ENCODE assay signal across 21 cellular contexts in genomic region chr2:127680706-127681287, GRCh38. TPM values are rescaled to one million over a fixed set of nuclear protein-coding genes. Genes with fewer than 3 reads are reported as not detected.
DNase-seq lines count a peak whose midpoint lies in the region; ATAC-seq, FAIRE-seq and TF ChIP-seq lines count a peak whose summit lies in the region.
"Had no signal": no experiment of that assay in that cellular context is flagged by ENCODE, and none has a peak within 500 bp of the region (broad histone marks: within the 10 kb centered on the region; RNA-seq: fewer than 3 reads in every experiment).

No MANE protein-coding gene starts in this region.

- no peaks in the 10 kb centered on the region for H3K36me3 Mint-ChIP-seq in type B pancreatic cell

- no peaks in the 10 kb centered on the region for H3K36me3 ChIP-seq in mammary epithelial cell (ENCODE audit: insufficient read depth, low read length)
- no peaks in the 10 kb centered on the region for H3K36me3 ChIP-seq in muscle layer of colon (ENCODE audit: insufficient read depth, low read length)
- no peaks in the 10 kb centered on the region for H3K36me3 ChIP-seq in stomach smooth muscle (ENCODE audit: control insufficient read depth in 2 of 2, insufficient read depth in 2 of 2, low read length in 2 of 2)
- H3K36me3 ChIP-seq: prostate gland had no signal

- H3K27me3 ChIP-seq in mammary epithelial cell (ENCODE audit: insufficient read depth, low read length) (peaks cover 6% of the 10 kb centered on the region), muscle layer of colon (ENCODE audit: control insufficient read depth in 1 of 2, insufficient read depth in 2 of 2, low read length in 2 of 2) (no peaks in the 10 kb centered on the region), stomach smooth muscle (ENCODE audit: control insufficient read depth in 1 of 2, insufficient read depth in 2 of 2, low read length in 2 of 2) (no peaks in the 10 kb centered on the region)

- H2AFZ ChIP-seq in mammary epithelial cell (ENCODE audit: low read depth, low read length) = peak overlapping the region; percentile 82

- H3K9ac ChIP-seq in mammary epithelial cell (ENCODE audit: insufficient read depth, low read length) (no peak overlapping the region), muscle layer of colon (ENCODE audit: low read length) (peak overlapping the region; percentile 10), stomach smooth muscle (ENCODE audit: low read length in 2 of 2) (peak overlapping the region in 1 of 2 donors; percentile 15)

- H3K79me2 ChIP-seq in mammary epithelial cell (ENCODE audit: insufficient read depth, low read length) = no peaks in the 10 kb centered on the region

- H3K27ac Mint-ChIP-seq in type B pancreatic cell = no peak overlapping the region
- H3K27ac Mint-ChIP-seq: activated CD4-positive, alpha-beta T cell treated with anti-CD3 and anti-CD28 coated beads, Interleukin-2, amount 10 ng/mL, durations not matched to agents 24 days and 14 days; nephron progenitor cell had no signal

- H3K27ac ChIP-seq in mammary epithelial cell (ENCODE audit: insufficient read depth, low read depth, low read length) (no peak overlapping the region), muscle layer of colon (ENCODE audit: low read depth, low read length) (peak overlapping the region; percentile 90), stomach smooth muscle (ENCODE audit: low read length) (peak overlapping the region; percentile 70)
- H3K27ac ChIP-seq: prostate gland, RWPE1 had no signal

- H3K9me3 Mint-ChIP-seq in type B pancreatic cell = no peaks in the 10 kb centered on the region
- H3K9me3 Mint-ChIP-seq: activated CD4-positive, alpha-beta T cell treated with anti-CD3 and anti-CD28 coated beads, Interleukin-2, amount 10 ng/mL, durations not matched to agents 24 days and 14 days; nephron progenitor cell had no signal

- peaks cover 3% of the 10 kb centered on the region for H3K4me1 Mint-ChIP-seq in type B pancreatic cell (ENCODE audit: unreplicated experiment)
- H3K4me1 Mint-ChIP-seq: activated CD4-positive, alpha-beta T cell treated with anti-CD3 and anti-CD28 coated beads, Interleukin-2, amount 10 ng/mL, durations not matched to agents 24 days and 14 days had no signal

- no peak for TF ChIP-seq POLR2A in H54 (IDR thresholded peaks at IDR 0.05; ENCODE audit: low read depth, low read length)

- peak; percentile 3 for DNase-seq in D721Med (ENCODE audit: insufficient read length, low spot score)
- no peak for DNase-seq in mammary epithelial cell
- no peak for DNase-seq in type B pancreatic cell (ENCODE audit: extremely low spot score, unreplicated experiment)
- DNase-seq in H54 (ENCODE audit: insufficient read length, low spot score) = no peak
- no peak for DNase-seq in SW 1271 (lab: John Stamatoyannopoulos, UW)
- DNase-seq: activated CD4-positive, alpha-beta T cell treated with anti-CD3 and anti-CD28 coated beads, Interleukin-2, amount 10 ng/mL, durations not matched to agents 24 days and 14 days; activated CD8-positive, alpha-beta memory T cell treated with anti-CD3 and anti-CD28 coated beads, Interleukin-2, amount 50 U/mL, for 4 hours; Calu3; foreskin fibroblast; KG1; NCI-H1048; NCI-H2081; NCI-H510A; nephron progenitor cell; stimulated activated naive CD4-positive, alpha-beta T cell treated with Interleukin-2 at 50 U/mL for 16 hours had no signal

- H4K20me1 ChIP-seq in mammary epithelial cell (ENCODE audit: insufficient read depth, low read length) = no peaks in the 10 kb centered on the region

- no peak for FAIRE-seq in D721Med (lab: Jason Lieb, UNC)
- FAIRE-seq in H54 (lab: Jason Lieb, UNC) = no peak

- dilution Hi-C loops in mammary epithelial cell (cut with HindIII; ENCODE audit: low sequenced_read_pairs) = no loop called here

- peaks cover 1% of the 10 kb centered on the region for H3K4me1 ChIP-seq in mammary epithelial cell (ENCODE audit: insufficient read depth, low read length)
- peaks cover 60% of the 10 kb centered on the region for H3K4me1 ChIP-seq in muscle layer of colon (ENCODE audit: insufficient read depth, low read length)
- peaks cover 48% of the 10 kb centered on the region for H3K4me1 ChIP-seq in stomach smooth muscle (ENCODE audit: control insufficient read depth, insufficient read depth, low read length)
- H3K4me1 ChIP-seq: prostate gland had no signal

- in situ Hi-C loops in mammary epithelial cell (cut with MboI; ENCODE audit: low sequenced_read_pairs in 2 of 2) = no loop called here

- no peak overlapping the region for H3K4me2 ChIP-seq in mammary epithelial cell (ENCODE audit: insufficient read depth, low read depth, low read length)

- intact Hi-C loops in mammary epithelial cell (cut with micrococcal nuclease) = no loop called here

- H3K27me3 Mint-ChIP-seq in type B pancreatic cell = peaks cover 41% of the 10 kb centered on the region

- no peak for ATAC-seq in HG02623 (IDR thresholded peaks at IDR 0.05; ENCODE audit: unreplicated experiment)

- no TSS peak for BruUV-seq in mammary epithelial cell (replicated peaks; lab: Mats Ljungman, UMichigan)

- CTCF ChIA-PET in mammary epithelial cell (lab: Charles Lee; ENCODE audit: low non-redundant PET) = no interaction called here

- H3K4me3 ChIP-seq in mammary epithelial cell (replicated peaks in 1 of 3; ENCODE audit: insufficient read depth in 1 of 3, low read depth in 2 of 3, low read length in 3 of 3) (no peak overlapping the region), muscle layer of colon (ENCODE audit: low read depth in 1 of 2, low read length in 2 of 2) (peak overlapping the region; percentile 11 to 57), stomach smooth muscle (ENCODE audit: low read length in 2 of 2) (peak overlapping the region in 1 of 2 donors; percentile 65)

- H3K9me3 ChIP-seq in mammary epithelial cell (replicated peaks; ENCODE audit: insufficient read depth, low read length) (no peaks in the 10 kb centered on the region), muscle layer of colon (ENCODE audit: low read length) (no peaks in the 10 kb centered on the region), stomach smooth muscle (ENCODE audit: control insufficient read depth in 2 of 2, low read length in 2 of 2) (no peaks in the 10 kb centered on the region)
- H3K9me3 ChIP-seq: prostate gland had no signal

- H3K4me3 Mint-ChIP-seq in type B pancreatic cell = no peak overlapping the region
- H3K4me3 Mint-ChIP-seq: activated CD4-positive, alpha-beta T cell treated with anti-CD3 and anti-CD28 coated beads, Interleukin-2, amount 10 ng/mL, durations not matched to agents 24 days and 14 days; nephron progenitor cell had no signal

- WGBS in mammary epithelial cell (ENCODE audit: low coverage, missing lambda C conversion rate) = 94% methylated on average over 10 of the region's 19 CpGs

- TF ChIP-seq CTCF in D721Med (IDR thresholded peaks at IDR 0.05; ENCODE audit: insufficient read depth, missing control alignments) (no peak), mammary epithelial cell (conservative IDR thresholded peaks at IDR 0.05 in 1 of 2, IDR thresholded peaks at IDR 0.05 in 1 of 2; ENCODE audit: extremely low read depth in 1 of 2, insufficient read depth in 1 of 2, low read depth in 1 of 2, low read length in 2 of 2) (no peak), type B pancreatic cell (conservative IDR thresholded peaks at IDR 0.05) (no peak)

RNA-seq across cellular contexts. Expression of gene LIMS2, which starts 5.5 kb away (rescaled TPM):
- total RNA-seq in mammary epithelial cell (1 to 10 TPM in 1 of 2 donors, under 1 TPM in 1; 0.42 to 8.0 TPM), type B pancreatic cell (ENCODE audit: low replicate concordance) (13.1 and 20.5 TPM in 2 replicates)
- 0.10 TPM for polyA plus RNA-seq in mammary epithelial cell
- not detected for polyA minus RNA-seq in mammary epithelial cell

RNA-seq across cellular contexts. Expression of gene SFT2D3, which starts 20.5 kb away (rescaled TPM):
- total RNA-seq in mammary epithelial cell = 1 to 10 TPM; 3.2 to 9.2 TPM
- polyA plus RNA-seq in mammary epithelial cell = 2.1 TPM
- 0.16 TPM for polyA minus RNA-seq in mammary epithelial cell
- total RNA-seq in type B pancreatic cell (ENCODE audit: low replicate concordance) = 10.7 and 12.5 TPM in 2 replicates

RNA-seq across cellular contexts. Expression of gene GPR17, which starts 34.8 kb away (rescaled TPM):
- total RNA-seq in mammary epithelial cell (not detected), type B pancreatic cell (ENCODE audit: low replicate concordance) (0.19 TPM in 1 of 2 replicates, not detected in the other)
- not detected for polyA plus RNA-seq in mammary epithelial cell
- polyA minus RNA-seq in mammary epithelial cell = not detected
- total RNA-seq: activated CD4-positive, alpha-beta T cell treated with anti-CD3 and anti-CD28 coated beads, Interleukin-2, amount 10 ng/mL, durations not matched to agents 24 days and 14 days; Calu3; lung microvascular endothelial cell; prostate gland had no signal

Comparison
In these comparisons a context has a peak if more than half of its experiments do, and no peak if none do; other contexts are left out.
1. H3K4me3 ChIP-seq: peak in muscle layer of colon (2 of 2); none in mammary epithelial cell (0 of 3).